ENCODE assay signal across 12 cellular contexts in the genomic region with DNA sequence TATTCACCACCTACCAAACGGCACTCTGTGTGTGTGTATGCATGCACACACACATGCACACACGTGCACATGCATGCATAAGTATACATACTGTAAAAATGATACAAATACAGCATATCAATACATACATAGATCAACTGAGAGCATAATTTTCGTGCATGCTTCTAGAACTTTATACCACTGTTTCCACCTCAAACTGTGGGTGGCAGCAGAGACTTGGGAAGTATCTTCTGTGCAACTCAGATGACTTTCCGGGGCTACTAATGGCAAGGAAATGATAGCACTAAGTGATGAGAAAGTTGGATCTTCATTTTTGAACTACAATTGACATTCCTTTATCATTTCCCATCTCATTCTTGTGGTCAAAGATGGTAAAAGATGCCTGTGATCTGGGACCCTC.
DNase-seq lines count a peak whose midpoint lies in the region; FAIRE-seq and TF ChIP-seq lines count a peak whose summit lies in the region.
"Had no signal": no experiment of that assay in that cellular context is flagged by ENCODE, and none has a peak within 500 bp of the region (broad histone marks: within the 10 kb centered on the region; RNA-seq: fewer than 3 reads in every experiment).

No MANE protein-coding gene starts in this region.

- FAIRE-seq in GM12891 (lab: Jason Lieb, UNC) = no peak
- FAIRE-seq: A204.1 had no signal

- peaks cover 19% of the 10 kb centered on the region for H3K4me1 Mint-ChIP-seq in osteocyte (ENCODE audit: unreplicated experiment)

- TF ChIP-seq CTCF in epithelial cell of proximal tubule (conservative IDR thresholded peaks at IDR 0.05; ENCODE audit: low read depth, low read length) (peak; percentile 70), osteocyte (IDR thresholded peaks at IDR 0.05) (peak; percentile 70)

- H3K27me3 Mint-ChIP-seq in osteocyte (ENCODE audit: unreplicated experiment) = no peaks in the 10 kb centered on the region

- no peak overlapping the region for H3K4me3 ChIP-seq in epithelial cell of proximal tubule (ENCODE audit: low read depth, low read length)
- H3K4me3 ChIP-seq: lower lobe of right lung had no signal

- in situ Hi-C loops in G401 (cut with HindIII; ENCODE audit: low sequenced_read_pairs) = no loop called here

- TF ChIP-seq POLR2A in GM12891 (IDR thresholded peaks at IDR 0.05; ENCODE audit: low read depth, low read length) = no peak

- H3K9me3 Mint-ChIP-seq in osteocyte (ENCODE audit: unreplicated experiment) = no peaks in the 10 kb centered on the region

- no peaks in the 10 kb centered on the region for H3K36me3 Mint-ChIP-seq in osteocyte (ENCODE audit: unreplicated experiment)

- DNase-seq in DMS 273 (lab: John Stamatoyannopoulos, UW; ENCODE audit: unreplicated experiment) = peak; percentile 1
- no peak for DNase-seq in DMS 273 treated with DMSO at 0.1 percent for 48 hours (lab: John Stamatoyannopoulos, UW)
- peak; percentile 4 for DNase-seq in NAMALWA (ENCODE audit: low spot score)
- no peak for DNase-seq in epithelial cell of proximal tubule (ENCODE audit: low read depth)
- no peak for DNase-seq in osteocyte (ENCODE audit: extremely low spot score, unreplicated experiment)
- DNase-seq in G401 (ENCODE audit: low spot score) = no peak
- no peak for DNase-seq in GM12891 (ENCODE audit: insufficient read length, low spot score)
- no peak for DNase-seq in NCI-H128 (lab: John Stamatoyannopoulos, UW; ENCODE audit: unreplicated experiment)
- DNase-seq: lower lobe of right lung; NK-92 treated with Interleukin-12 subunit alpha and Interleukin-12 subunit beta, amount 100 ng/mL, for 24 hours; stimulated activated CD4-positive, alpha-beta T cell treated with anti-CD3 and anti-CD28 coated beads, Interleukin-2, amount 100 ng/mL, for 48 hours had no signal

- no peak overlapping the region for H3K4me3 Mint-ChIP-seq in osteocyte (ENCODE audit: unreplicated experiment)

- no peak overlapping the region for H3K27ac Mint-ChIP-seq in osteocyte (ENCODE audit: unreplicated experiment)

TF ChIP-seq in GM12891, 5 proteins besides CTCF, POLR2A, EP300 and RAD21:
- TF ChIP-seq SPI1 (IDR thresholded peaks at IDR 0.05; ENCODE audit: low read depth, low read length) (no peak), POLR2AphosphoS5 (IDR thresholded peaks at IDR 0.05; ENCODE audit: low read depth, low read length) (no peak), TAF1 (IDR thresholded peaks at IDR 0.05; ENCODE audit: low read depth, low read length) (no peak), PAX5 (IDR thresholded peaks at IDR 0.05; ENCODE audit: insufficient read depth, low read length, severe bottlenecking) (no peak), POU2F2 (IDR thresholded peaks at IDR 0.05; ENCODE audit: low read depth, low read length) (no peak)

Comparison
In these comparisons a context has a peak if more than half of its experiments do, and no peak if none do; other contexts are left out.
1. DNase-seq: peak in DMS 273 (single experiment) and NAMALWA (single experiment); none in DMS 273 treated with DMSO at 0.1 percent for 48 hours (single experiment), epithelial cell of proximal tubule (single experiment), osteocyte (single experiment), G401 (single experiment), GM12891 (single experiment) and NCI-H128 (single experiment).